In genomic region chr5:174995827-174996226, GRCh38 we compare ENCODE assay signal across 7 cellular contexts.
"Had no signal": no experiment of that assay in that cellular context is flagged by ENCODE, and none has a peak within 500 bp of the region (broad histone marks: within the 10 kb centered on the region; RNA-seq: fewer than 3 reads in every experiment).

No MANE protein-coding gene starts in this region.

- H3K4me3 Mint-ChIP-seq: GM23338, H9, HFFc6, IgD-negative memory B cell had no signal

- ATAC-seq: GM23338, HepG2 had no signal

- DNase-seq: H9, HCEC 1CT, HFFc6 had no signal

- H3K4me3 ChIP-seq: GM23338 had no signal

- H3K27ac ChIP-seq: HL-60 had no signal

- H3K4me1 Mint-ChIP-seq: GM23338 had no signal

- H3K27ac Mint-ChIP-seq: GM23338, H9, HFFc6, IgD-negative memory B cell had no signal
